9 cellular contexts compared by ENCODE assay signal in genomic region chr9:80937646-80938045, GRCh38.
"Had no signal": no experiment of that assay in that cellular context is flagged by ENCODE, and none has a peak within 500 bp of the region (broad histone marks: within the 10 kb centered on the region; RNA-seq: fewer than 3 reads in every experiment).

No MANE protein-coding gene starts in this region.

- ATAC-seq: HepG2 had no signal

- H3K4me1 Mint-ChIP-seq: IgD-negative memory B cell had no signal

- DNase-seq: GM23248, GOT3, H7, KBM-7 had no signal

- H3K36me3 ChIP-seq: HAP-1 had no signal

- H3K27me3 Mint-ChIP-seq: IgD-negative memory B cell had no signal

- H3K27ac Mint-ChIP-seq: IgD-negative memory B cell had no signal

- H3K4me3 Mint-ChIP-seq: IgD-negative memory B cell had no signal

- H3K4me1 ChIP-seq: HAP-1 had no signal

- H3K36me3 Mint-ChIP-seq: IgD-negative memory B cell had no signal

- H3K9me3 ChIP-seq: HAP-1 had no signal

- H3K4me3 ChIP-seq: GM23248, HAP-1 had no signal

- H3K27ac ChIP-seq: GM23248, HL-60, KMS-11 had no signal
